In the genomic region with DNA sequence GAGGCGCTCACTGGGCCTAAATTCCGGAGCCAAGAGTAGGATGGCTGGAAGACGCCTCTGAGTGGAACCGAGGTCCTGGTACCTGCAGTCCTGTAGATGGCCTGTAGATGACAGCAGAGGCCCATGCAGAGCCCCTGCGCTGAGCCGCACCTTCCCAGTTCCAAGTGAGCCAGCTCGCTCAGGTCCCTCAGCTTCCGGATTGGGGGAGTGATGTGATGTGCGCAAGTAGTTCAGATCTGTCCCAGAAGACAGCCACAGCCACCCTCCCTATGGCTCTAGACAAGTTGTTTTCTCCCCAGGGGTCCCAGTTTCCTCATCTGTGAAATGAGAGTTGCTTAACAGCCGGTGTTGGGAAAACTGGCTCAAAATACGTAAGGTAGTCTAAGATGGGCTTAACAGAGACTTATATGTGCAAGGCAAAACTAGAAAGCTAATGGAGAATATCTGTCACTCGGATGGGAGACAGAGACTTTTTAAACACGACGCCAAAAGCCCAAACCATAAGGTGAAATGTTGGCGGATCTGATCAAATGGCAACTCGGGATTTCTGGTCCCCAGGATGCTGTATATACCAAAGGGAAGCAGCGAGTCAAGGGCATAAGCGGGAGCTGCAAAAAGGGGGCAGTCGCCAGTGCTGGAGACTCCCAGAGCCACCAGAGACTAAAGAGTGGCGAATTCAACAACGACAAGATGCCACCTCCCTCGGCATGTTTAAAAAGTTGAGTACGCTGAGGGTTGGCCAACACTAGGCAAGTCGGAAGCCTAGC, we compare ENCODE assay signal across 8 cellular contexts.
A peak's percentile ranks its signal among the peaks of the same experiment; 100 is the strongest.
DNase-seq lines count a peak whose midpoint lies in the region; ATAC-seq and TF ChIP-seq lines count a peak whose summit lies in the region.

No MANE protein-coding gene starts in this region.

- in situ Hi-C loops in GM13977 (cut with MboI; ENCODE audit: low pct_unique_long_range_greater_than_20kb, low sequenced_read_pairs, unreplicated experiment) = loop anchor here (25.0 kb wide), 1 partner anchor 1071 kb away; no protein-coding TSS in a partner anchor

- H3K27ac Mint-ChIP-seq in central memory CD8-positive, alpha-beta T cell (ENCODE audit: low read depth) = peak overlapping the region; percentile 86

- no peaks in the 10 kb centered on the region for H3K9me3 Mint-ChIP-seq in central memory CD8-positive, alpha-beta T cell

- peaks cover 21% of the 10 kb centered on the region for H3K36me3 Mint-ChIP-seq in central memory CD8-positive, alpha-beta T cell (ENCODE audit: insufficient read depth)

- no peaks in the 10 kb centered on the region for H3K27me3 Mint-ChIP-seq in central memory CD8-positive, alpha-beta T cell

- peak; percentile 89 for DNase-seq in GM13977 (ENCODE audit: low spot score)
- peak; percentile 56 for DNase-seq in NCI-H446 treated with DMSO at 0.1 percent for 48 hours (lab: John Stamatoyannopoulos, UW)
- peak; percentile 65 to 71 for DNase-seq in central memory CD8-positive, alpha-beta T cell (ENCODE audit: low spot score in 2 of 2)
- DNase-seq in islet precursor cell = peak; percentile 94
- peak; percentile 71 for DNase-seq in smooth muscle cell of the brain vasculature (ENCODE audit: low read depth, low spot score)

- TF ChIP-seq CTCF in GM13977 (IDR thresholded peaks at IDR 0.05; ENCODE audit: extremely low read depth, insufficient read depth, missing control alignments) = peak; percentile 99

- H3K4me3 Mint-ChIP-seq in central memory CD8-positive, alpha-beta T cell = peak overlapping the region; percentile 92

- peaks cover 66% of the 10 kb centered on the region for H3K4me1 Mint-ChIP-seq in central memory CD8-positive, alpha-beta T cell

- ATAC-seq in HG03135 (IDR thresholded peaks at IDR 0.05; ENCODE audit: unreplicated experiment) (peak; percentile 33), HG02759 (IDR thresholded peaks at IDR 0.05; ENCODE audit: unreplicated experiment) (no peak)
- peak; percentile 11 to 17 for ATAC-seq in activated CD4-positive, CD25-positive, alpha-beta regulatory T cell treated with anti-CD3 and anti-CD28 coated beads, Interleukin-2, amount 50 U/mL, for 24 hours
- peak; percentile 67 for ATAC-seq in central memory CD8-positive, alpha-beta T cell (replicated peaks; ENCODE audit: extremely low read depth, poor library complexity, severe bottlenecking)
